In the genomic region with DNA sequence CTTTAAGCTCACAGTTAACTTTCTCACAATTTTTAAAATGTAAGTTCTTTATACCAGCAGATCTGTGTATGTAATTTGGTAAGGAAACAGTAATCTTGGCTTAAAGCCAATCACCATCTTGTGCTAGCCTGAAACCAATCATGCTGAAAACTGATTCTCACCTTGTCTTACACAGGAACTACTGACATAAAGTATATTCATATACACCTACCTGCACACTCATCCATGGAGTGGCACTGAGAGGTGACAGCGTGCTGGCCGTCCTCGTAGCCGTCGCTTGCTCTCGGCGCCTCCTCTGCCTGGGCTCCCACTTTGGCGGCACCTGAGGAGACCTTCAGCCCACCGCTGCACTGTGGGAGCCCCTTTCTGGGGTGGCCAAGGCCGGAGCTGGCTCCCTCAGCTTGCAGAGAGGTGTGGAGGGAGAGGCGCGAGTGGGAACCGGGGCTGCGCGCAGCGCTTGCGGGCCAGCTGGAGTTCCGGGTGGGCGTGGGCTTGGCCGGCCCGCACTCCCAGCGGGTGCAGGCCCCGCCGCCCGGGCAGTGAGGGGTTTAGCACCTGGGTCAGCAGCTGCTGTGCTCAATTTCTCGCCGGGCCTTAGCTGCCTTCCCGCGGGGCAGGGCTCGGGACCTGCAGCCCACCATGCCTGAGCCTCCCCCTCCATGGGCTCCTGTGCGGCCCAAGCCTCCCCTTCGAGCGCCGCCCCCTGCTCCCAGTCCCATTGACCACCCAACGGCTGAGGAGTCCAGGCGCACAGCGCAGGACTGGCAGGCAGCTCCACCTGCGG, we compare ENCODE assay signal across 8 cellular contexts.
DNase-seq lines count a peak whose midpoint lies in the region; ATAC-seq, FAIRE-seq and TF ChIP-seq lines count a peak whose summit lies in the region.
"Not testable (repeated sequence)": the region's sequence is repeated elsewhere in the genome, so short reads cannot be mapped to it uniquely, and the experiment has no call there.

No MANE protein-coding gene starts in this region.

- H3K9ac ChIP-seq in GM12878 (ENCODE audit: control insufficient read depth, insufficient read depth, low read length) = not testable (repeated sequence)

- DNase-seq in DMS 273 (lab: John Stamatoyannopoulos, UW; ENCODE audit: unreplicated experiment) (peak; percentile 15), NCI-H1105 (lab: John Stamatoyannopoulos, UW) (peak; percentile 64), NCI-H2029 (lab: John Stamatoyannopoulos, UW) (peak; percentile 7), NCI-H2171 (lab: John Stamatoyannopoulos, UW) (peak; percentile 68), NCI-H748 (lab: John Stamatoyannopoulos, UW; ENCODE audit: unreplicated experiment) (peak; percentile 88), right cardiac atrium (peak in 2 of 3 donors; percentile 9 to 25), renal cortical epithelial cell (ENCODE audit: low read depth) (peak; percentile 7)
- DNase-seq in GM12878 (ENCODE audit: low read depth, low spot score) = not testable (repeated sequence)

- in situ Hi-C loops in GM12878 (cut with MboI) = not testable (repeated sequence)

- H3K27me3 ChIP-seq in GM12878 (replicated peaks in 1 of 2; ENCODE audit: control insufficient read depth in 2 of 2, insufficient read depth in 2 of 2, low read length in 1 of 2); right cardiac atrium (ENCODE audit: control insufficient read depth, insufficient read depth): not testable (repeated sequence)

- not testable (repeated sequence) for H3K9me3 ChIP-seq in GM12878 (replicated peaks; ENCODE audit: control insufficient read depth, insufficient read depth, low read length); right cardiac atrium (ENCODE audit: control insufficient read depth, low read length)

- 90% methylated on average over 37 of the region's 38 CpGs for WGBS in GM12878 (ENCODE audit: insufficient coverage, insufficient replicate concordance, low lambda C conversion rate, missing lambda C conversion rate)
- WGBS in right cardiac atrium = 97% methylated on average over 38 of the region's 38 CpGs

- not testable (repeated sequence) for H3K27ac ChIP-seq in GM12878 (ENCODE audit: control insufficient read depth, insufficient read depth); right cardiac atrium (ENCODE audit: low read length)

- POLR2A ChIA-PET in GM12878 (lab: Charles Lee) = interaction anchor here (0.6 to 1.1 kb wide), 2 partner anchors 199 to 578 kb away, joined by 3 read pairs; no protein-coding TSS in a partner anchor

- peak; percentile 11; the same call in 1 of the 3 replicates for ATAC-seq in GM12878
- ATAC-seq in right cardiac atrium = not testable (repeated sequence)

- TF ChIP-seq EP300 in GM12878 (IDR thresholded peaks at IDR 0.05; ENCODE audit: borderline replicate concordance in 1 of 2, control insufficient read depth in 1 of 2, low read depth in 2 of 2, low read length in 2 of 2) = not testable (repeated sequence)

- CTCF ChIA-PET in GM12878 (lab: Yijun Ruan, JAX) = interaction anchor here (1.3 kb wide), 1 partner anchor 50 kb away, joined by 4 read pairs; no protein-coding TSS in a partner anchor

- not testable (repeated sequence) for H3K4me2 ChIP-seq in GM12878 (ENCODE audit: control insufficient read depth, insufficient read depth)

- intact Hi-C loops in GM12878 (cut with micrococcal nuclease; ENCODE audit: unreplicated experiment); right cardiac atrium (cut with DNase I): not testable (repeated sequence)

- H4K20me1 ChIP-seq in GM12878 (ENCODE audit: control insufficient read depth, insufficient read depth) = not testable (repeated sequence)

- RAD21 ChIA-PET in GM12878 (lab: Charles Lee; ENCODE audit: unreplicated experiment) = interaction anchor here (1.6 kb wide), 1 partner anchor 208 kb away, joined by 4 read pairs; no protein-coding TSS in a partner anchor

- H3K4me3 ChIP-seq in GM12878; right cardiac atrium (ENCODE audit: low read length): not testable (repeated sequence)

- not testable (repeated sequence) for H3K79me2 ChIP-seq in GM12878 (ENCODE audit: control insufficient read depth, insufficient read depth, low read length)

- not testable (repeated sequence) for FAIRE-seq in GM12878 (lab: Jason Lieb, UNC)

- TF ChIP-seq POLR2A in GM12878 (IDR thresholded peaks at IDR 0.05; ENCODE audit: low read depth, low read length) = not testable (repeated sequence)

- peaks cover 26% of the 10 kb centered on the region for H3K4me1 ChIP-seq in GM12878 (ENCODE audit: control insufficient read depth, insufficient read depth, low read length)
- not testable (repeated sequence) for H3K4me1 ChIP-seq in right cardiac atrium (ENCODE audit: control insufficient read depth, insufficient read depth, low read length)

- SMC1A ChIA-PET in GM12878 (lab: Charles Lee; ENCODE audit: uncharacterized antibody, unreplicated experiment) = interaction anchor here (1.8 kb wide), 1 partner anchor 8 kb away, joined by 9 read pairs; no protein-coding TSS in a partner anchor

- TF ChIP-seq CTCF in GM12878 (IDR thresholded peaks at IDR 0.05 in 2 of 3, conservative IDR thresholded peaks at IDR 0.05 in 1 of 3; ENCODE audit: control insufficient read depth in 2 of 3, extremely low read depth in 1 of 3, insufficient read depth in 1 of 3, low read depth in 3 of 3, low read length in 3 of 3) = not testable (repeated sequence)

- not testable (repeated sequence) for TF ChIP-seq RAD21 in GM12878 (IDR thresholded peaks at IDR 0.05; ENCODE audit: insufficient read depth, low read depth, low read length)

- H2AFZ ChIP-seq in GM12878 (ENCODE audit: control insufficient read depth, low read depth, low read length) = not testable (repeated sequence)

- not testable (repeated sequence) for H3K36me3 ChIP-seq in GM12878 (ENCODE audit: control insufficient read depth in 2 of 2, insufficient read depth in 2 of 2, low read length in 1 of 2)

- not testable (repeated sequence) for BruUV-seq in GM12878 (replicated peaks; lab: Mats Ljungman, UMichigan)

TF ChIP-seq in GM12878, 131 proteins besides CTCF, POLR2A, EP300 and RAD21:
- peak; percentile 37; the same call in 1 of the 2 replicates for TF ChIP-seq DPF2 (IDR thresholded peaks at IDR 0.05)
- peak in 1 of 2 experiments; percentile 27; a peak in 1 of 4 replicates for TF ChIP-seq BHLHE40 (IDR thresholded peaks at IDR 0.05; ENCODE audit: borderline replicate concordance in 1 of 2, low read depth in 2 of 2, low read length in 1 of 2)
- TF ChIP-seq, protein P1, sequence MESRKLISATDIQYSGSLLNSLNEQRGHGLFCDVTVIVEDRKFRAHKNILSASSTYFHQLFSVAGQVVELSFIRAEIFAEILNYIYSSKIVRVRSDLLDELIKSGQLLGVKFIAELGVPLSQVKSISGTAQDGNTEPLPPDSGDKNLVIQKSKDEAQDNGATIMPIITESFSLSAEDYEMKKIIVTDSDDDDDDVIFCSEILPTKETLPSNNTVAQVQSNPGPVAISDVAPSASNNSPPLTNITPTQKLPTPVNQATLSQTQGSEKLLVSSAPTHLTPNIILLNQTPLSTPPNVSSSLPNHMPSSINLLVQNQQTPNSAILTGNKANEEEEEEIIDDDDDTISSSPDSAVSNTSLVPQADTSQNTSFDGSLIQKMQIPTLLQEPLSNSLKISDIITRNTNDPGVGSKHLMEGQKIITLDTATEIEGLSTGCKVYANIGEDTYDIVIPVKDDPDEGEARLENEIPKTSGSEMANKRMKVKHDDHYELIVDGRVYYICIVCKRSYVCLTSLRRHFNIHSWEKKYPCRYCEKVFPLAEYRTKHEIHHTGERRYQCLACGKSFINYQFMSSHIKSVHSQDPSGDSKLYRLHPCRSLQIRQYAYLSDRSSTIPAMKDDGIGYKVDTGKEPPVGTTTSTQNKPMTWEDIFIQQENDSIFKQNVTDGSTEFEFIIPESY (IDR thresholded peaks at IDR 0.05) = peak; percentile 97
